21 cellular contexts compared by ENCODE assay signal in the genomic region with DNA sequence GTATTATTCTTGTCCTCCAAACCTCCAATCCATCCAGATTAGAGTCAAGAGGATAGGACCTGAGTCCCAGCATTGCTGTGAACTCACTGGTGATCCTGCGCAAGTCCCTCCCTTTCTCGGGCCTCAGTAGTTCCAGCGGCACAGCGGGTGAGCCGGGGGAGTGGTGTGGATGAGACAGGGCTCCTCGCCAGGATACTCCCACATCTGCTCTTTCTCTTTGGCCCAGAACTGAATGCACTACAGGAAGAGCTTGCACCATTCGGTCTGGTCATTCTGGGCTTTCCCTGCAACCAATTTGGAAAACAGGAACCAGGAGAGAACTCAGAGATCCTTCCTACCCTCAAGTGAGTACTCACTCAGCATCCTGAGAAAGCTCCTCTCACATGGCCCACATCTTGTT. TPM values are rescaled to one million over a fixed set of nuclear protein-coding genes. Genes with fewer than 3 reads are reported as not detected.
A peak's percentile ranks its signal among the peaks of the same experiment; 100 is the strongest.
DNase-seq lines count a peak whose midpoint lies in the region; ATAC-seq and TF ChIP-seq lines count a peak whose summit lies in the region.
"Had no signal": no experiment of that assay in that cellular context is flagged by ENCODE, and none has a peak within 500 bp of the region (broad histone marks: within the 10 kb centered on the region; RNA-seq: fewer than 3 reads in every experiment).

No MANE protein-coding gene starts in this region.

- H3K36me3 Mint-ChIP-seq in activated naive CD4-positive, alpha-beta T cell treated with anti-CD3 and anti-CD28 coated beads, Interleukin-2, amount 10 ng/mL, durations not matched to agents 7 days and 5 days, result peaks cover 38% of the 10 kb centered on the region
- H3K36me3 Mint-ChIP-seq in activated T-cell treated with anti-CD3 and anti-CD28 coated beads, Interleukin-2, amount 50 U/mL, for 4 hours (ENCODE audit: insufficient read depth), result peaks cover 36% of the 10 kb centered on the region

- H3K27ac ChIP-seq in heart right ventricle (peak overlapping the region; percentile 18 to 96 (median 58)), ovary (peak overlapping the region in 1 of 2 donors; percentile 34), vagina (peak overlapping the region; percentile 94)
- H3K27ac ChIP-seq: A549, hepatocyte, HL-60, suprapubic skin had no signal

- TF ChIP-seq EP300 in ovary (IDR thresholded peaks at IDR 0.05), result no peak

- no peak for TF ChIP-seq CTCF in heart right ventricle (IDR thresholded peaks at IDR 0.05)
- no peak for TF ChIP-seq CTCF in ovary (IDR thresholded peaks at IDR 0.05)
- TF ChIP-seq CTCF in vagina (IDR thresholded peaks at IDR 0.05), result no peak
- no peak for TF ChIP-seq CTCF in omental fat pad (IDR thresholded peaks at IDR 0.05)

- H3K4me3 ChIP-seq in heart right ventricle (no peak overlapping the region), ovary (no peak overlapping the region), vagina (no peak overlapping the region)
- H3K4me3 ChIP-seq: A549, hepatocyte, prostate gland, suprapubic skin had no signal

- H3K27me3 Mint-ChIP-seq in activated naive CD4-positive, alpha-beta T cell treated with anti-CD3 and anti-CD28 coated beads, Interleukin-2, amount 10 ng/mL, durations not matched to agents 7 days and 5 days, result peaks cover 9% of the 10 kb centered on the region
- no peaks in the 10 kb centered on the region for H3K27me3 Mint-ChIP-seq in activated T-cell treated with anti-CD3 and anti-CD28 coated beads, Interleukin-2, amount 50 U/mL, for 4 hours (ENCODE audit: low read depth)
- H3K27me3 Mint-ChIP-seq: CD4-positive, alpha-beta T cell had no signal

- peak overlapping the region; percentile 19 for H3K27ac Mint-ChIP-seq in activated naive CD4-positive, alpha-beta T cell treated with anti-CD3 and anti-CD28 coated beads, Interleukin-2, amount 10 ng/mL, durations not matched to agents 7 days and 5 days
- H3K27ac Mint-ChIP-seq: CD4-positive, alpha-beta T cell; T-helper 2 cell treated with Interferon-gamma antibody and Interleukin-4, amounts not matched to agents 5 μg/mL and 100 μg/mL, for 36 hours had no signal

- H3K4me1 ChIP-seq in heart right ventricle, result peaks cover 37 to 94% (median 76%) of the 10 kb centered on the region in 9 donors
- peaks cover 33% of the 10 kb centered on the region for H3K4me1 ChIP-seq in ovary (ENCODE audit: insufficient read depth)
- H3K4me1 ChIP-seq in vagina, result peaks cover 85% of the 10 kb centered on the region
- H3K4me1 ChIP-seq: A549 had no signal

- H3K27me3 ChIP-seq in heart right ventricle, result no peaks in the 10 kb centered on the region
- H3K27me3 ChIP-seq in ovary, result no peaks in the 10 kb centered on the region
- H3K27me3 ChIP-seq in vagina, result no peaks in the 10 kb centered on the region
- H3K27me3 ChIP-seq: hepatocyte, suprapubic skin had no signal

- intact Hi-C loops in heart right ventricle (cut with DNase I), result no loop called here
- intact Hi-C loops in ovary (cut with DNase I), result no loop called here
- intact Hi-C loops in vagina (cut with DNase I), result no loop called here

- no peak overlapping the region for H3K4me3 Mint-ChIP-seq in activated naive CD4-positive, alpha-beta T cell treated with anti-CD3 and anti-CD28 coated beads, Interleukin-2, amount 10 ng/mL, durations not matched to agents 7 days and 5 days
- no peak overlapping the region for H3K4me3 Mint-ChIP-seq in activated T-cell treated with anti-CD3 and anti-CD28 coated beads, Interleukin-2, amount 50 U/mL, for 4 hours
- H3K4me3 Mint-ChIP-seq: CD4-positive, alpha-beta T cell; T-helper 2 cell treated with Interferon-gamma antibody and Interleukin-4, amounts not matched to agents 5 μg/mL and 100 μg/mL, for 36 hours had no signal

- no peaks in the 10 kb centered on the region for H3K9me3 Mint-ChIP-seq in activated naive CD4-positive, alpha-beta T cell treated with anti-CD3 and anti-CD28 coated beads, Interleukin-2, amount 10 ng/mL, durations not matched to agents 7 days and 5 days
- H3K9me3 Mint-ChIP-seq in activated T-cell treated with anti-CD3 and anti-CD28 coated beads, Interleukin-2, amount 50 U/mL, for 4 hours, result no peaks in the 10 kb centered on the region
- H3K9me3 Mint-ChIP-seq: CD4-positive, alpha-beta T cell; T-helper 2 cell treated with Interferon-gamma antibody and Interleukin-4, amounts not matched to agents 5 μg/mL and 100 μg/mL, for 36 hours had no signal

- H3K9me3 ChIP-seq in heart right ventricle, result no peaks in the 10 kb centered on the region
- H3K9me3 ChIP-seq in ovary, result no peaks in the 10 kb centered on the region
- no peaks in the 10 kb centered on the region for H3K9me3 ChIP-seq in vagina
- H3K9me3 ChIP-seq: A549, prostate gland, suprapubic skin had no signal

- WGBS in heart right ventricle, 2 donors, result 39 to 47% methylated on average over 7 of the region's 7 CpGs
- WGBS in ovary, 3 donors, result 8 to 20% (median 18%) methylated on average over 6 to 7 of the region's 7 CpGs

- ATAC-seq in heart right ventricle (peak in 3 of 8 donors; percentile 15 to 27 (median 21)), omental fat pad (ENCODE audit: low FRiP score) (no peak), HG03460 (IDR thresholded peaks at IDR 0.05; ENCODE audit: unreplicated experiment) (no peak)
- ATAC-seq in activated T-cell treated with anti-CD3 and anti-CD28 coated beads, Interleukin-2, amount 50 U/mL, for 4 hours, result no peak
- ATAC-seq: A549 had no signal

- peaks cover 0 to 72% (median 27%) of the 10 kb centered on the region in 9 donors for H3K36me3 ChIP-seq in heart right ventricle
- no peaks in the 10 kb centered on the region for H3K36me3 ChIP-seq in ovary
- peaks cover 0 to 33% of the 10 kb centered on the region in 2 donors for H3K36me3 ChIP-seq in vagina

- no peaks in the 10 kb centered on the region for H3K4me1 Mint-ChIP-seq in activated naive CD4-positive, alpha-beta T cell treated with anti-CD3 and anti-CD28 coated beads, Interleukin-2, amount 10 ng/mL, durations not matched to agents 7 days and 5 days
- H3K4me1 Mint-ChIP-seq in activated T-cell treated with anti-CD3 and anti-CD28 coated beads, Interleukin-2, amount 50 U/mL, for 4 hours (ENCODE audit: low read depth), result peaks cover 7% of the 10 kb centered on the region

- DNase-seq in activated naive CD4-positive, alpha-beta T cell treated with anti-CD3 and anti-CD28 coated beads, Interleukin-2, amount 10 ng/mL, durations not matched to agents 7 days and 5 days, result no peak
- DNase-seq in activated naive CD4-positive, alpha-beta T cell treated with Interleukin-2 at 50 U/mL for 16 hours, result no peak
- peak in 1 of 2 donors; percentile 47 for DNase-seq in heart right ventricle
- peak; percentile 49 to 78 (median 65) for DNase-seq in ovary
- DNase-seq in vagina (ENCODE audit: extremely low spot score in 2 of 2), result no peak
- no peak for DNase-seq in omental fat pad (ENCODE audit: low spot score)
- DNase-seq in activated T-cell treated with anti-CD3 and anti-CD28 coated beads, Interleukin-2, amount 50 U/mL, for 4 hours, result no peak
- DNase-seq: activated CD4-positive, alpha-beta T cell treated with anti-CD3 and anti-CD28 coated beads for 1 hour; CD4-positive, alpha-beta T cell; DND-41; KG1; NCI-H1417; NCI-H2227 treated with DMSO at 0.1 percent for 48 hours; SIG-M5 had no signal

- CTCF ChIA-PET in activated naive CD4-positive, alpha-beta T cell treated with anti-CD3 and anti-CD28 coated beads, Interleukin-2, amount 10 ng/mL, durations not matched to agents 7 days and 5 days (lab: Charles Lee), result interaction anchor here (1.0 kb wide), 1 partner anchor 99 kb away, joined by 4 read pairs; no protein-coding TSS in a partner anchor

- TF ChIP-seq POLR2A in ovary (IDR thresholded peaks at IDR 0.05), result no peak
- TF ChIP-seq POLR2A in vagina (IDR thresholded peaks at IDR 0.05), result no peak

RNA-seq across cellular contexts. Expression of a gene that starts 6.3 kb away (rescaled TPM):
- total RNA-seq in heart right ventricle, result 100 to 1,000 TPM; 208 to 990 (median 601) TPM
- polyA plus RNA-seq in heart right ventricle, result 1,000 to 10,000 TPM; 1,059 to 1,234 TPM
- 100 to 1,000 TPM; 110 to 380 (median 269) TPM for total RNA-seq in ovary
- polyA plus RNA-seq in ovary, result 100 to 1,000 TPM; 635 to 827 TPM
- total RNA-seq in vagina, result 3,069 TPM
- over 10,000 TPM in 1 of 4 donors, 1,000 to 10,000 TPM in 3; 5,296 to 11,485 (median 6,898) TPM for total RNA-seq in omental fat pad
- 1 to 10 TPM in 2 of 3 donors, under 1 TPM in 1; 0.47 to 1.1 (median 1.0) TPM for total RNA-seq in activated T-cell treated with anti-CD3 and anti-CD28 coated beads, Interleukin-2, amount 50 U/mL, for 4 hours

RNA-seq across cellular contexts. Expression of a gene that starts 54.2 kb away (rescaled TPM):
- total RNA-seq in heart right ventricle (100 to 1,000 TPM; 113 to 130 (median 125) TPM), ovary (10 to 100 TPM; 39.4 to 89.7 (median 69.9) TPM), vagina (92.6 TPM), omental fat pad (100 to 1,000 TPM in 3 of 4 donors, 10 to 100 TPM in 1; 96.7 to 189 (median 149) TPM)
- polyA plus RNA-seq in heart right ventricle (10 to 100 TPM; 63.8 to 78.1 TPM), ovary (10 to 100 TPM; 51.0 to 57.6 TPM)
- 100 to 1,000 TPM; 199 to 329 (median 211) TPM for total RNA-seq in activated T-cell treated with anti-CD3 and anti-CD28 coated beads, Interleukin-2, amount 50 U/mL, for 4 hours

Comparison
In these comparisons a context has a peak if more than half of its experiments do, and no peak if none do; other contexts are left out.
1. DNase-seq: peak in ovary (5 of 5); none in activated naive CD4-positive, alpha-beta T cell treated with anti-CD3 and anti-CD28 coated beads, Interleukin-2, amount 10 ng/mL, durations not matched to agents 7 days and 5 days (single experiment), activated naive CD4-positive, alpha-beta T cell treated with Interleukin-2 at 50 U/mL for 16 hours (single experiment), vagina (0 of 2), omental fat pad (single experiment) and activated T-cell treated with anti-CD3 and anti-CD28 coated beads, Interleukin-2, amount 50 U/mL, for 4 hours (single experiment).
2. RNA of a gene that starts 6.3 kb away (total RNA-seq): 5,296 to 11,485 TPM in omental fat pad, 3,069 TPM in vagina (single experiment), 208 to 990 TPM in heart right ventricle and 110 to 380 TPM in ovary; 0.47 to 1.1 TPM in activated T-cell treated with anti-CD3 and anti-CD28 coated beads, Interleukin-2, amount 50 U/mL, for 4 hours; every median in the first group is over 10 times any median in the second.